8 cellular contexts compared by ENCODE assay signal in the genomic region with DNA sequence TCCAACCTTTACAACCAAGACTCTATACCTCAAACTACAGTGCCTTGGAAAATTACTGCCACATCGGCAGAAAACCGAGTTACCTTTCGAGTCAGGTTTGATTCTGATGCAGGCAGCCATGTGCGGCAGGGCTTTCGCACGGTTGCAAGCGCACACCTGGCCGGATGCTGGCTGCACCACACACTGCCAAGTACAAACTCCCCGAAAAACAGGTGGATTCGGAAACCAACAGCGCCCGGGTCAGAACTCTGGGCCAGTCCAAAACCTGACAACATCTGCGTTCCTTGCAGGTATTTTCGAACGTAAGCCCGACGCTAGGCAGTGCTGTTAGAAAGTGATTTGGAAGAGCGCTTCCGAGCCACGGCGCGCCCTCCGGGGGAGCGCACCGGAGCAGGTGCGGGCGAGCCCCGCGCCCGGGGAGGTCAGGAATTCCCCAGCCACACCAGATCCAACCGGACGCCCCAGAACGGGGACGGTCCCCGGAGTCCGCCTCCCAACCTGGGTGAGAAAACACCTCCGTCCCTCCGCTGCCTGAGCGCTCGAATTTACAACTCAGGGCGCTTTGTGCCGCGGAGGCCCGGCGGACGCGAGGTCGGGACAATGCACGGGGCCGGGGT. TPM values are rescaled to one million over a fixed set of nuclear protein-coding genes. Genes with fewer than 3 reads are reported as not detected.
DNase-seq lines count a peak whose midpoint lies in the region; ATAC-seq and TF ChIP-seq lines count a peak whose summit lies in the region.

No MANE protein-coding gene starts in this region.

- peaks cover 50% of the 10 kb centered on the region for H3K4me1 ChIP-seq in effector memory CD4-positive, alpha-beta T cell (ENCODE audit: control insufficient read depth, insufficient read depth, low read length, poor library complexity, severe bottlenecking)
- peaks cover 7 to 18% of the 10 kb centered on the region in 2 donors for H3K4me1 ChIP-seq in uterus

- H3K27ac ChIP-seq in HL-60 (replicated peaks) (peak overlapping the region; percentile 62), uterus (peak overlapping the region; percentile 81 to 89)
- H3K27ac ChIP-seq in effector memory CD4-positive, alpha-beta T cell (ENCODE audit: insufficient read depth, low read length, poor library complexity, severe bottlenecking), result peak overlapping the region; percentile 89

- H3K27me3 Mint-ChIP-seq in natural killer cell treated with Interleukin-12 subunit alpha and Interleukin-12 subunit beta and Interleukin-15 and Interleukin-18, amount 100 ng/mL, for 72 hours, result no peaks in the 10 kb centered on the region

- intact Hi-C loops in uterus (cut with DNase I; ENCODE audit: low total_unique reads), result no loop called here

- peaks cover 7% of the 10 kb centered on the region for H3K36me3 Mint-ChIP-seq in natural killer cell treated with Interleukin-12 subunit alpha and Interleukin-12 subunit beta and Interleukin-15 and Interleukin-18, amount 100 ng/mL, for 72 hours

- no peak for TF ChIP-seq POLR2A in uterus (IDR thresholded peaks at IDR 0.05)

- DNase-seq in NCI-H2171 treated with DMSO at 0.1 percent for 48 hours (lab: John Stamatoyannopoulos, UW) (peak; percentile 11), NCI-H2171 (lab: John Stamatoyannopoulos, UW) (no peak), HL-60 (ENCODE audit: low read depth in 1 of 2, low spot score in 1 of 2) (no peak), uterus (no peak)
- peak; percentile 52 for DNase-seq in activated CD4-positive, alpha-beta T cell treated with anti-CD3 and anti-CD28 coated beads, Interleukin-2, amount 50 U/mL, for 1 hour
- DNase-seq in effector memory CD4-positive, alpha-beta T cell, result peak; percentile 48 to 53 (median 51)
- DNase-seq in natural killer cell treated with Interleukin-12 subunit alpha and Interleukin-12 subunit beta and Interleukin-15 and Interleukin-18, amount 100 ng/mL, for 72 hours (ENCODE audit: low spot score), result peak; percentile 75

- H3K9me3 Mint-ChIP-seq in natural killer cell treated with Interleukin-12 subunit alpha and Interleukin-12 subunit beta and Interleukin-15 and Interleukin-18, amount 100 ng/mL, for 72 hours, result no peaks in the 10 kb centered on the region

- no peaks in the 10 kb centered on the region for H3K36me3 ChIP-seq in effector memory CD4-positive, alpha-beta T cell (ENCODE audit: control insufficient read depth, insufficient read depth, low read length)
- H3K36me3 ChIP-seq in uterus, result no peaks in the 10 kb centered on the region

- peaks cover 48 to 57% of the 10 kb centered on the region in 2 donors for H3K4me1 Mint-ChIP-seq in natural killer cell treated with Interleukin-12 subunit alpha and Interleukin-12 subunit beta and Interleukin-15 and Interleukin-18, amount 100 ng/mL, for 72 hours (ENCODE audit: low read depth in 2 of 2)

- H3K4me3 ChIP-seq in HL-60 (replicated peaks; ENCODE audit: insufficient read depth, low read length) (peak overlapping the region; percentile 87), uterus (peak overlapping the region; percentile 46 to 74)
- peak overlapping the region; percentile 69 for H3K4me3 ChIP-seq in effector memory CD4-positive, alpha-beta T cell (ENCODE audit: insufficient read depth, low read depth, low read length, poor library complexity, severe bottlenecking)

- H3K27ac Mint-ChIP-seq in natural killer cell treated with Interleukin-12 subunit alpha and Interleukin-12 subunit beta and Interleukin-15 and Interleukin-18, amount 100 ng/mL, for 72 hours, result peak overlapping the region; percentile 66 to 87

- peak in 1 of 2 donors; percentile 3 for ATAC-seq in natural killer cell treated with Interleukin-12 subunit alpha and Interleukin-12 subunit beta and Interleukin-15 and Interleukin-18, amount 100 ng/mL, for 72 hours
- ATAC-seq in HG03045 (IDR thresholded peaks at IDR 0.05; ENCODE audit: unreplicated experiment), result no peak

- TF ChIP-seq CTCF in HL-60 (IDR thresholded peaks at IDR 0.05; ENCODE audit: insufficient read depth, low read length) (no peak), uterus (IDR thresholded peaks at IDR 0.05) (no peak)

- H3K9me3 ChIP-seq in effector memory CD4-positive, alpha-beta T cell (ENCODE audit: control insufficient read depth, low read length), result no peaks in the 10 kb centered on the region
- H3K9me3 ChIP-seq in uterus, result no peaks in the 10 kb centered on the region

- H3K4me3 Mint-ChIP-seq in natural killer cell treated with Interleukin-12 subunit alpha and Interleukin-12 subunit beta and Interleukin-15 and Interleukin-18, amount 100 ng/mL, for 72 hours, result peak overlapping the region; percentile 98

- H3K27me3 ChIP-seq in HL-60 (ENCODE audit: insufficient read depth, poor library complexity, severe bottlenecking) (no peaks in the 10 kb centered on the region), uterus (no peaks in the 10 kb centered on the region)
- no peaks in the 10 kb centered on the region for H3K27me3 ChIP-seq in effector memory CD4-positive, alpha-beta T cell (replicated peaks; ENCODE audit: control insufficient read depth, insufficient read depth, low read length, poor library complexity, severe bottlenecking)

RNA-seq across cellular contexts. Expression of a gene that starts 1.2 kb away (rescaled TPM):
- total RNA-seq in natural killer cell treated with Interleukin-12 subunit alpha and Interleukin-12 subunit beta and Interleukin-15 and Interleukin-18, amount 100 ng/mL, for 72 hours, result 100 to 1,000 TPM; 161 to 180 TPM
- 100 to 1,000 TPM in 2 of 4 donors, 10 to 100 TPM in 2; 20.9 to 223 (median 122) TPM for total RNA-seq in uterus

Comparison
In these comparisons a context has a peak if more than half of its experiments do, and no peak if none do; other contexts are left out.
1. DNase-seq: peak in NCI-H2171 treated with DMSO at 0.1 percent for 48 hours (single experiment), activated CD4-positive, alpha-beta T cell treated with anti-CD3 and anti-CD28 coated beads, Interleukin-2, amount 50 U/mL, for 1 hour (single experiment), effector memory CD4-positive, alpha-beta T cell (3 of 3) and natural killer cell treated with Interleukin-12 subunit alpha and Interleukin-12 subunit beta and Interleukin-15 and Interleukin-18, amount 100 ng/mL, for 72 hours (single experiment); none in NCI-H2171 (single experiment), HL-60 (0 of 2) and uterus (0 of 2).
2. Peak in every context shown above with its lines, with median percentiles within 50 percentile points of each other: H3K27ac ChIP-seq and H3K4me3 ChIP-seq.